1 cellular context compared by ENCODE assay signal in the genomic region with DNA sequence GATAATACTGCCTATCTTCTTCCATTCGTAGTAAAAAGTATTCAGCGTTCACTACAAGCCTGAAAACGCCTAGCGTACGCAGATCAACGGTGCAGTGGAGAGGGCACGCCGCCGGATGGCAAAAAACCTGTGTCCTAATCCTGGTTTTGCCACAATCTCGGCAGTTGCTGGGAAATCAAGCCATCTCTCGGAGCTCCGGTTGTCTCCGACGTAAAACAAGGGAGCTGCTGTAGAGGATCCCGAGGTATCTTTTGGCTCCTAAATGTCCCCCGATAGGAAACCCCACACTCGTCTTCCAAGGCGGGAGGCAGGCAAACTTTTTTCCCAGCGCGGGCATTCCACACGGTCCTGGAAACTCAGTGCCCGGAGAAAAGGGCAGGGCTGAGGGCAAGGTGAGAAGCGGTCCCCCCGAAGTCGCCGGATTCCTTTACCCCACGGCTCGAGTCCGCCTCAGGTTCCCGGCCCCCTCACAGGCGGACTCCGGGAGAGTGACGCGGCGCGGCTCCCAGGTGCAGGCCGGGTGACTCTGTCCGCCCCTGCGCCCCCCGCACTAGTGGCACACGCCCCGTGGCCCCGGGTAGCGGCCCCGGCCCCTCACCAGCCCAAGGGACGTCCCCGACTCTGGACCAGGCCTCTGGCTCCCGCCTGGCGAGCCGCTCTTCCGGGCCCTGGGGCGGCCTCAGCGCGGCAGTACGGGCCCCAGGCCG.
TF ChIP-seq lines count a peak whose summit lies in the region.

No MANE protein-coding gene starts in this region.

TF ChIP-seq in neural cell, 6 proteins besides CTCF, POLR2A, EP300 and RAD21:
- TF ChIP-seq TAF1 (IDR thresholded peaks at IDR 0.05; ENCODE audit: low read depth) (no peak), EZH2 (IDR thresholded peaks at IDR 0.05; ENCODE audit: borderline replicate concordance, insufficient read depth, low read length, poor library complexity, severe bottlenecking) (no peak), MXI1 (conservative IDR thresholded peaks at IDR 0.05; ENCODE audit: poor library complexity, severe bottlenecking) (no peak), POLR2AphosphoS5 (IDR thresholded peaks at IDR 0.05) (no peak), REST (IDR thresholded peaks at IDR 0.05; ENCODE audit: borderline replicate concordance) (no peak), SMC3 (conservative IDR thresholded peaks at IDR 0.05; ENCODE audit: poor library complexity) (no peak)
